ENCODE assay signal across 1 cellular context in the genomic region with DNA sequence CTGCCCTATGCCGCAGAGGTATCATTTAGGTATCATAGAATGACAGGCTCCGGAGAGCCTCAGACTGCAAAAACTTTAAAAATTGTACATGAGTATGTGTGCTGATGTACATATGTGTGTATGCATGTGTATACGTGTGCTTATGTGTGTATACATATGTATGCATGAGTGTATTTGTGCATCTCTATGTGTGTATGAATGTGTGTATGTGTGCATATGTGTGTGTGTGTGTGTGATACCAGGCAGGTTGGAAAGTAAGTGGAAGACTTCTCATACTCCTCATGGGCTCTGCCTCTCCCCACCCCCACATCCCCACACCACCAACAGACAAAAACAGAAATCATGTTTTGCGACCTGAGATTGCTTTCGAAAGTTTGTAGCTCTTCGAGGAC.
A peak's percentile ranks its signal among the peaks of the same experiment; 100 is the strongest.
TF ChIP-seq lines count a peak whose summit lies in the region.

No MANE protein-coding gene starts in this region.

TF ChIP-seq in K562, 482 proteins besides CTCF, POLR2A, EP300 and RAD21:
- TF ChIP-seq ARHGAP35 (IDR thresholded peaks at IDR 0.05; ENCODE audit: partially characterized antibody), result peak; percentile 22
- TF ChIP-seq FOXK1 (CRISPR knock-in tag; IDR thresholded peaks at IDR 0.05; ENCODE audit: borderline replicate concordance), result no peak
- peak; percentile 35; the same call in 1 of the 2 replicates for TF ChIP-seq SMARCA5 (IDR thresholded peaks at IDR 0.05)
- TF ChIP-seq FOXA3 (CRISPR knock-in tag; conservative IDR thresholded peaks at IDR 0.05 in 1 of 2, IDR thresholded peaks at IDR 0.05 in 1 of 2), result 0 out of 4 replicates have a peak, but pooled peaks of 1 of the 2 experiments have one; percentile 20
- TF ChIP-seq, protein P1, sequence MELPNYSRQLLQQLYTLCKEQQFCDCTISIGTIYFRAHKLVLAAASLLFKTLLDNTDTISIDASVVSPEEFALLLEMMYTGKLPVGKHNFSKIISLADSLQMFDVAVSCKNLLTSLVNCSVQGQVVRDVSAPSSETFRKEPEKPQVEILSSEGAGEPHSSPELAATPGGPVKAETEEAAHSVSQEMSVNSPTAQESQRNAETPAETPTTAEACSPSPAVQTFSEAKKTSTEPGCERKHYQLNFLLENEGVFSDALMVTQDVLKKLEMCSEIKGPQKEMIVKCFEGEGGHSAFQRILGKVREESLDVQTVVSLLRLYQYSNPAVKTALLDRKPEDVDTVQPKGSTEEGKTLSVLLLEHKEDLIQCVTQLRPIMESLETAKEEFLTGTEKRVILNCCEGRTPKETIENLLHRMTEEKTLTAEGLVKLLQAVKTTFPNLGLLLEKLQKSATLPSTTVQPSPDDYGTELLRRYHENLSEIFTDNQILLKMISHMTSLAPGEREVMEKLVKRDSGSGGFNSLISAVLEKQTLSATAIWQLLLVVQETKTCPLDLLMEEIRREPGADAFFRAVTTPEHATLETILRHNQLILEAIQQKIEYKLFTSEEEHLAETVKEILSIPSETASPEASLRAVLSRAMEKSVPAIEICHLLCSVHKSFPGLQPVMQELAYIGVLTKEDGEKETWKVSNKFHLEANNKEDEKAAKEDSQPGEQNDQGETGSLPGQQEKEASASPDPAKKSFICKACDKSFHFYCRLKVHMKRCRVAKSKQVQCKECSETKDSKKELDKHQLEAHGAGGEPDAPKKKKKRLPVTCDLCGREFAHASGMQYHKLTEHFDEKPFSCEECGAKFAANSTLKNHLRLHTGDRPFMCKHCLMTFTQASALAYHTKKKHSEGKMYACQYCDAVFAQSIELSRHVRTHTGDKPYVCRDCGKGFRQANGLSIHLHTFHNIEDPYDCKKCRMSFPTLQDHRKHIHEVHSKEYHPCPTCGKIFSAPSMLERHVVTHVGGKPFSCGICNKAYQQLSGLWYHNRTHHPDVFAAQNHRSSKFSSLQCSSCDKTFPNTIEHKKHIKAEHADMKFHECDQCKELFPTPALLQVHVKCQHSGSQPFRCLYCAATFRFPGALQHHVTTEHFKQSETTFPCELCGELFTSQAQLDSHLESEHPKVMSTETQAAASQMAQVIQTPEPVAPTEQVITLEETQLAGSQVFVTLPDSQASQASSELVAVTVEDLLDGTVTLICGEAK (IDR thresholded peaks at IDR 0.05), result peak; percentile 22; the same call in 1 of the 2 replicates
- TF ChIP-seq, protein P1 (CRISPR knock-in tag; IDR thresholded peaks at IDR 0.05), result no peak
- TF ChIP-seq, protein P2, sequence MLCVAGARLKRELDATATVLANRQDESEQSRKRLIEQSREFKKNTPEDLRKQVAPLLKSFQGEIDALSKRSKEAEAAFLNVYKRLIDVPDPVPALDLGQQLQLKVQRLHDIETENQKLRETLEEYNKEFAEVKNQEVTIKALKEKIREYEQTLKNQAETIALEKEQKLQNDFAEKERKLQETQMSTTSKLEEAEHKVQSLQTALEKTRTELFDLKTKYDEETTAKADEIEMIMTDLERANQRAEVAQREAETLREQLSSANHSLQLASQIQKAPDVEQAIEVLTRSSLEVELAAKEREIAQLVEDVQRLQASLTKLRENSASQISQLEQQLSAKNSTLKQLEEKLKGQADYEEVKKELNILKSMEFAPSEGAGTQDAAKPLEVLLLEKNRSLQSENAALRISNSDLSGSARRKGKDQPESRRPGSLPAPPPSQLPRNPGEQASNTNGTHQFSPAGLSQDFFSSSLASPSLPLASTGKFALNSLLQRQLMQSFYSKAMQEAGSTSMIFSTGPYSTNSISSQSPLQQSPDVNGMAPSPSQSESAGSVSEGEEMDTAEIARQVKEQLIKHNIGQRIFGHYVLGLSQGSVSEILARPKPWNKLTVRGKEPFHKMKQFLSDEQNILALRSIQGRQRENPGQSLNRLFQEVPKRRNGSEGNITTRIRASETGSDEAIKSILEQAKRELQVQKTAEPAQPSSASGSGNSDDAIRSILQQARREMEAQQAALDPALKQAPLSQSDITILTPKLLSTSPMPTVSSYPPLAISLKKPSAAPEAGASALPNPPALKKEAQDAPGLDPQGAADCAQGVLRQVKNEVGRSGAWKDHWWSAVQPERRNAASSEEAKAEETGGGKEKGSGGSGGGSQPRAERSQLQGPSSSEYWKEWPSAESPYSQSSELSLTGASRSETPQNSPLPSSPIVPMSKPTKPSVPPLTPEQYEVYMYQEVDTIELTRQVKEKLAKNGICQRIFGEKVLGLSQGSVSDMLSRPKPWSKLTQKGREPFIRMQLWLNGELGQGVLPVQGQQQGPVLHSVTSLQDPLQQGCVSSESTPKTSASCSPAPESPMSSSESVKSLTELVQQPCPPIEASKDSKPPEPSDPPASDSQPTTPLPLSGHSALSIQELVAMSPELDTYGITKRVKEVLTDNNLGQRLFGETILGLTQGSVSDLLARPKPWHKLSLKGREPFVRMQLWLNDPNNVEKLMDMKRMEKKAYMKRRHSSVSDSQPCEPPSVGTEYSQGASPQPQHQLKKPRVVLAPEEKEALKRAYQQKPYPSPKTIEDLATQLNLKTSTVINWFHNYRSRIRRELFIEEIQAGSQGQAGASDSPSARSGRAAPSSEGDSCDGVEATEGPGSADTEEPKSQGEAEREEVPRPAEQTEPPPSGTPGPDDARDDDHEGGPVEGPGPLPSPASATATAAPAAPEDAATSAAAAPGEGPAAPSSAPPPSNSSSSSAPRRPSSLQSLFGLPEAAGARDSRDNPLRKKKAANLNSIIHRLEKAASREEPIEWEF (CRISPR knock-in tag; IDR thresholded peaks at IDR 0.05), result no peak
- TF ChIP-seq EGR1 (conservative IDR thresholded peaks at IDR 0.05), result 0 out of 2 replicates have a peak, but pooled peaks have one; percentile 21
